ENCODE assay signal across 8 cellular contexts in genomic region chr6:79544939-79545450, GRCh38. TPM values are rescaled to one million over a fixed set of nuclear protein-coding genes. Genes with fewer than 3 reads are reported as not detected.
A peak's percentile ranks its signal among the peaks of the same experiment; 100 is the strongest.
DNase-seq lines count a peak whose midpoint lies in the region; ATAC-seq and TF ChIP-seq lines count a peak whose summit lies in the region.

No MANE protein-coding gene starts in this region.

- H3K27ac Mint-ChIP-seq in CD4-positive, alpha-beta T cell: no peak overlapping the region
- no peak overlapping the region for H3K27ac Mint-ChIP-seq in activated T-helper 2 cell treated with anti-CD3 and anti-CD28 coated beads, Interferon-gamma antibody, Interleukin-2, Interleukin-4, amounts not matched to agents 10 μg/mL and 5 μg/mL and 100 μg/mL, durations not matched to agents 14 hours and 24 hours and 36 hours

- H3K36me3 Mint-ChIP-seq in CD4-positive, alpha-beta T cell (ENCODE audit: low read depth): no peaks in the 10 kb centered on the region
- no peaks in the 10 kb centered on the region for H3K36me3 Mint-ChIP-seq in activated T-helper 2 cell treated with anti-CD3 and anti-CD28 coated beads, Interferon-gamma antibody, Interleukin-2, Interleukin-4, amounts not matched to agents 10 μg/mL and 5 μg/mL and 100 μg/mL, durations not matched to agents 14 hours and 24 hours and 36 hours (ENCODE audit: low read depth)

- H3K9me3 ChIP-seq in CD4-positive, alpha-beta T cell (ENCODE audit: control insufficient read depth, low read length): no peaks in the 10 kb centered on the region

- peaks cover 4% of the 10 kb centered on the region for H3K27me3 Mint-ChIP-seq in CD4-positive, alpha-beta T cell
- H3K27me3 Mint-ChIP-seq in activated T-helper 2 cell treated with anti-CD3 and anti-CD28 coated beads, Interferon-gamma antibody, Interleukin-2, Interleukin-4, amounts not matched to agents 10 μg/mL and 5 μg/mL and 100 μg/mL, durations not matched to agents 14 hours and 24 hours and 36 hours (ENCODE audit: low read depth): peaks cover 3% of the 10 kb centered on the region

- H3K27ac ChIP-seq in CD4-positive, alpha-beta T cell (ENCODE audit: low read depth, low read length): no peak overlapping the region

- H3K27me3 ChIP-seq in CD4-positive, alpha-beta T cell (ENCODE audit: control insufficient read depth, insufficient read depth, low read length): peaks cover 4% of the 10 kb centered on the region

- no peaks in the 10 kb centered on the region for H3K4me1 Mint-ChIP-seq in CD4-positive, alpha-beta T cell (ENCODE audit: low read depth)
- H3K4me1 Mint-ChIP-seq in activated T-helper 2 cell treated with anti-CD3 and anti-CD28 coated beads, Interferon-gamma antibody, Interleukin-2, Interleukin-4, amounts not matched to agents 10 μg/mL and 5 μg/mL and 100 μg/mL, durations not matched to agents 14 hours and 24 hours and 36 hours (ENCODE audit: low read depth): peaks cover 2% of the 10 kb centered on the region

- no peak for DNase-seq in CD4-positive, alpha-beta T cell
- DNase-seq in GM19240 (ENCODE audit: insufficient read length, low spot score) (peak; percentile 38), NCI-H2227 treated with DMSO at 0.1 percent for 48 hours (lab: John Stamatoyannopoulos, UW) (peak; percentile 95), amniotic stem cell (lab: John Stamatoyannopoulos, UW) (peak; percentile 97), cardiac septum (ENCODE audit: low spot score) (peak; percentile 83), posterior cingulate gyrus (peak; percentile 34 to 90 (median 66))
- no peak for DNase-seq in activated T-helper 2 cell treated with anti-CD3 and anti-CD28 coated beads, Interferon-gamma antibody, Interleukin-2, Interleukin-4, amounts not matched to agents 10 μg/mL and 5 μg/mL and 100 μg/mL, durations not matched to agents 14 hours and 24 hours and 36 hours (ENCODE audit: low spot score)

- intact Hi-C loops in CD4-positive, alpha-beta T cell (cut with DNase I, micrococcal nuclease): no loop called here
- intact Hi-C loops in cardiac septum (cut with DNase I): no loop called here
- intact Hi-C loops in posterior cingulate gyrus (cut with DNase I): loop anchor here (10.0 kb wide), 1 partner anchor 120 kb away; no protein-coding TSS in a partner anchor
- intact Hi-C loops in activated T-helper 2 cell treated with anti-CD3 and anti-CD28 coated beads, Interferon-gamma antibody, Interleukin-2, Interleukin-4, amounts not matched to agents 10 μg/mL and 5 μg/mL and 100 μg/mL, durations not matched to agents 14 hours and 24 hours and 36 hours (cut with micrococcal nuclease): no loop called here

- CTCF ChIA-PET in CD4-positive, alpha-beta T cell (lab: Charles Lee): interaction anchor here (0.8 kb wide), 1 partner anchor 33 kb away, joined by 3 read pairs; no protein-coding TSS in a partner anchor

- no peak for TF ChIP-seq CTCF in CD4-positive, alpha-beta T cell (IDR thresholded peaks at IDR 0.05)

- no peaks in the 10 kb centered on the region for H3K9me3 Mint-ChIP-seq in CD4-positive, alpha-beta T cell
- H3K9me3 Mint-ChIP-seq in activated T-helper 2 cell treated with anti-CD3 and anti-CD28 coated beads, Interferon-gamma antibody, Interleukin-2, Interleukin-4, amounts not matched to agents 10 μg/mL and 5 μg/mL and 100 μg/mL, durations not matched to agents 14 hours and 24 hours and 36 hours: no peaks in the 10 kb centered on the region

- H3K4me3 Mint-ChIP-seq in CD4-positive, alpha-beta T cell: no peak overlapping the region
- H3K4me3 Mint-ChIP-seq in activated T-helper 2 cell treated with anti-CD3 and anti-CD28 coated beads, Interferon-gamma antibody, Interleukin-2, Interleukin-4, amounts not matched to agents 10 μg/mL and 5 μg/mL and 100 μg/mL, durations not matched to agents 14 hours and 24 hours and 36 hours (ENCODE audit: low read depth): no peak overlapping the region

- POLR2A ChIA-PET in CD4-positive, alpha-beta T cell (lab: Charles Lee): no interaction called here

- ATAC-seq in CD4-positive, alpha-beta T cell (ENCODE audit: poor library complexity): peak; percentile 39
- peak; percentile 85 for ATAC-seq in HG03159 (IDR thresholded peaks at IDR 0.05; ENCODE audit: unreplicated experiment)

RNA-seq across cellular contexts. Expression of gene LCA5, which starts 7.8 kb away (rescaled TPM):
- not detected for total RNA-seq in CD4-positive, alpha-beta T cell
- total RNA-seq in cardiac septum: 2.6 TPM
- total RNA-seq in activated T-helper 2 cell treated with anti-CD3 and anti-CD28 coated beads, Interferon-gamma antibody, Interleukin-2, Interleukin-4, amounts not matched to agents 10 μg/mL and 5 μg/mL and 100 μg/mL, durations not matched to agents 14 hours and 24 hours and 36 hours: 0.09 and 0.18 TPM in 2 replicates

Comparison
In these comparisons a context has a peak if more than half of its experiments do, and no peak if none do; other contexts are left out.
1. DNase-seq: peak in GM19240 (single experiment), NCI-H2227 treated with DMSO at 0.1 percent for 48 hours (single experiment), amniotic stem cell (single experiment), cardiac septum (single experiment) and posterior cingulate gyrus (10 of 10); none in CD4-positive, alpha-beta T cell (0 of 10) and activated T-helper 2 cell treated with anti-CD3 and anti-CD28 coated beads, Interferon-gamma antibody, Interleukin-2, Interleukin-4, amounts not matched to agents 10 μg/mL and 5 μg/mL and 100 μg/mL, durations not matched to agents 14 hours and 24 hours and 36 hours (single experiment).